In the genomic region with DNA sequence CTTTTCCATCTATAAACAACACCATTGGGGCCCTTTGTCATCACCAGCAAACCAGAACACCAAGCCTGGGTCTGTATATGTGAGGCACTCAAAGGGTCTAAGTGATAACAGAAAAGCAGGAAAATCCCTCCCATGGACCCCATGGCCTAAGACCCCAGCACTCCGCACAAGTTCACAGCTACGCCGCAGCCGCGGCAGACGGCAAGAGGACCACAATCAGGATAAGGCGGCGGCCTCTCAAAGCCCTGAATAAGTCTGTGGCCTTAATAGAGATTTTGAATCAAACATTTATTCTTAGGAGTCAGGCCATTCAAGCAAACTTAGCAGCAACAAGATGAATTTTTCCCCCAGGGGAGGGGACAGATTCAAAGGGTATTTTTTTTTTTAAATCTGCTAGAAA, we compare ENCODE assay signal across 1 cellular context.
TF ChIP-seq lines count a peak whose summit lies in the region.

No MANE protein-coding gene starts in this region.

TF ChIP-seq in GM23338, 12 proteins besides CTCF, POLR2A, EP300 and RAD21 (continued from another document):
- TF ChIP-seq, protein P1, sequence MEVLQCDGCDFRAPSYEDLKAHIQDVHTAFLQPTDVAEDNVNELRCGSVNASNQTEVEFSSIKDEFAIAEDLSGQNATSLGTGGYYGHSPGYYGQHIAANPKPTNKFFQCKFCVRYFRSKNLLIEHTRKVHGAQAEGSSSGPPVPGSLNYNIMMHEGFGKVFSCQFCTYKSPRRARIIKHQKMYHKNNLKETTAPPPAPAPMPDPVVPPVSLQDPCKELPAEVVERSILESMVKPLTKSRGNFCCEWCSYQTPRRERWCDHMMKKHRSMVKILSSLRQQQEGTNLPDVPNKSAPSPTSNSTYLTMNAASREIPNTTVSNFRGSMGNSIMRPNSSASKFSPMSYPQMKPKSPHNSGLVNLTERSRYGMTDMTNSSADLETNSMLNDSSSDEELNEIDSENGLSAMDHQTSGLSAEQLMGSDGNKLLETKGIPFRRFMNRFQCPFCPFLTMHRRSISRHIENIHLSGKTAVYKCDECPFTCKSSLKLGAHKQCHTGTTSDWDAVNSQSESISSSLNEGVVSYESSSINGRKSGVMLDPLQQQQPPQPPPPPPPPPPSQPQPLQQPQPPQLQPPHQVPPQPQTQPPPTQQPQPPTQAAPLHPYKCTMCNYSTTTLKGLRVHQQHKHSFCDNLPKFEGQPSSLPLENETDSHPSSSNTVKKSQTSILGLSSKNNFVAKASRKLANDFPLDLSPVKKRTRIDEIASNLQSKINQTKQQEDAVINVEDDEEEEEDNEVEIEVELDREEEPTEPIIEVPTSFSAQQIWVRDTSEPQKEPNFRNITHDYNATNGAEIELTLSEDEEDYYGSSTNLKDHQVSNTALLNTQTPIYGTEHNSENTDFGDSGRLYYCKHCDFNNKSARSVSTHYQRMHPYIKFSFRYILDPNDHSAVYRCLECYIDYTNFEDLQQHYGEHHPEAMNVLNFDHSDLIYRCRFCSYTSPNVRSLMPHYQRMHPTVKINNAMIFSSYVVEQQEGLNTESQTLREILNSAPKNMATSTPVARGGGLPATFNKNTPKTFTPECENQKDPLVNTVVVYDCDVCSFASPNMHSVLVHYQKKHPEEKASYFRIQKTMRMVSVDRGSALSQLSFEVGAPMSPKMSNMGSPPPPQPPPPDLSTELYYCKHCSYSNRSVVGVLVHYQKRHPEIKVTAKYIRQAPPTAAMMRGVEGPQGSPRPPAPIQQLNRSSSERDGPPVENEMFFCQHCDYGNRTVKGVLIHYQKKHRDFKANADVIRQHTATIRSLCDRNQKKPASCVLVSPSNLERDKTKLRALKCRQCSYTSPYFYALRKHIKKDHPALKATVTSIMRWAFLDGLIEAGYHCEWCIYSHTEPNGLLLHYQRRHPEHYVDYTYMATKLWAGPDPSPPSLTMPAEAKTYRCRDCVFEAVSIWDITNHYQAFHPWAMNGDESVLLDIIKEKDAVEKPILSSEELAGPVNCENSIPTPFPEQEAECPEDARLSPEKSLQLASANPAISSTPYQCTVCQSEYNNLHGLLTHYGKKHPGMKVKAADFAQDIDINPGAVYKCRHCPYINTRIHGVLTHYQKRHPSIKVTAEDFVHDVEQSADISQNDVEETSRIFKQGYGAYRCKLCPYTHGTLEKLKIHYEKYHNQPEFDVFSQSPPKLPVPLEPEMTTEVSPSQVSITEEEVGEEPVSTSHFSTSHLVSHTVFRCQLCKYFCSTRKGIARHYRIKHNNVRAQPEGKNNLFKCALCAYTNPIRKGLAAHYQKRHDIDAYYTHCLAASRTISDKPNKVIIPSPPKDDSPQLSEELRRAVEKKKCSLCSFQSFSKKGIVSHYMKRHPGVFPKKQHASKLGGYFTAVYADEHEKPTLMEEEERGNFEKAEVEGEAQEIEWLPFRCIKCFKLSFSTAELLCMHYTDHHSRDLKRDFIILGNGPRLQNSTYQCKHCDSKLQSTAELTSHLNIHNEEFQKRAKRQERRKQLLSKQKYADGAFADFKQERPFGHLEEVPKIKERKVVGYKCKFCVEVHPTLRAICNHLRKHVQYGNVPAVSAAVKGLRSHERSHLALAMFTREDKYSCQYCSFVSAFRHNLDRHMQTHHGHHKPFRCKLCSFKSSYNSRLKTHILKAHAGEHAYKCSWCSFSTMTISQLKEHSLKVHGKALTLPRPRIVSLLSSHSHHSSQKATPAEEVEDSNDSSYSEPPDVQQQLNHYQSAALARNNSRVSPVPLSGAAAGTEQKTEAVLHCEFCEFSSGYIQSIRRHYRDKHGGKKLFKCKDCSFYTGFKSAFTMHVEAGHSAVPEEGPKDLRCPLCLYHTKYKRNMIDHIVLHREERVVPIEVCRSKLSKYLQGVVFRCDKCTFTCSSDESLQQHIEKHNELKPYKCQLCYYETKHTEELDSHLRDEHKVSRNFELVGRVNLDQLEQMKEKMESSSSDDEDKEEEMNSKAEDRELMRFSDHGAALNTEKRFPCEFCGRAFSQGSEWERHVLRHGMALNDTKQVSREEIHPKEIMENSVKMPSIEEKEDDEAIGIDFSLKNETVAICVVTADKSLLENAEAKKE (CRISPR knock-in tag; IDR thresholded peaks at IDR 0.05) = no peak
- TF ChIP-seq ZNF114 (CRISPR knock-in tag; IDR thresholded peaks at IDR 0.05) (no peak), EZH2phosphoT487 (IDR thresholded peaks at IDR 0.05; ENCODE audit: unreplicated experiment) (no peak), JUNB (IDR thresholded peaks at IDR 0.05; ENCODE audit: unreplicated experiment) (no peak), ZNF331 (CRISPR knock-in tag; IDR thresholded peaks at IDR 0.05; ENCODE audit: low read depth) (no peak), POLR2AphosphoS5 (IDR thresholded peaks at IDR 0.05; ENCODE audit: low read depth) (no peak), EZH2 (IDR thresholded peaks at IDR 0.05; ENCODE audit: low read depth, unreplicated experiment) (no peak), CREB1 (CRISPR knock-in tag; IDR thresholded peaks at IDR 0.05; ENCODE audit: low read depth) (no peak)
- TF ChIP-seq, protein P2, sequence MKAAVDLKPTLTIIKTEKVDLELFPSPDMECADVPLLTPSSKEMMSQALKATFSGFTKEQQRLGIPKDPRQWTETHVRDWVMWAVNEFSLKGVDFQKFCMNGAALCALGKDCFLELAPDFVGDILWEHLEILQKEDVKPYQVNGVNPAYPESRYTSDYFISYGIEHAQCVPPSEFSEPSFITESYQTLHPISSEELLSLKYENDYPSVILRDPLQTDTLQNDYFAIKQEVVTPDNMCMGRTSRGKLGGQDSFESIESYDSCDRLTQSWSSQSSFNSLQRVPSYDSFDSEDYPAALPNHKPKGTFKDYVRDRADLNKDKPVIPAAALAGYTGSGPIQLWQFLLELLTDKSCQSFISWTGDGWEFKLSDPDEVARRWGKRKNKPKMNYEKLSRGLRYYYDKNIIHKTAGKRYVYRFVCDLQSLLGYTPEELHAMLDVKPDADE (IDR thresholded peaks at IDR 0.05) = no peak
- TF ChIP-seq, protein P3, sequence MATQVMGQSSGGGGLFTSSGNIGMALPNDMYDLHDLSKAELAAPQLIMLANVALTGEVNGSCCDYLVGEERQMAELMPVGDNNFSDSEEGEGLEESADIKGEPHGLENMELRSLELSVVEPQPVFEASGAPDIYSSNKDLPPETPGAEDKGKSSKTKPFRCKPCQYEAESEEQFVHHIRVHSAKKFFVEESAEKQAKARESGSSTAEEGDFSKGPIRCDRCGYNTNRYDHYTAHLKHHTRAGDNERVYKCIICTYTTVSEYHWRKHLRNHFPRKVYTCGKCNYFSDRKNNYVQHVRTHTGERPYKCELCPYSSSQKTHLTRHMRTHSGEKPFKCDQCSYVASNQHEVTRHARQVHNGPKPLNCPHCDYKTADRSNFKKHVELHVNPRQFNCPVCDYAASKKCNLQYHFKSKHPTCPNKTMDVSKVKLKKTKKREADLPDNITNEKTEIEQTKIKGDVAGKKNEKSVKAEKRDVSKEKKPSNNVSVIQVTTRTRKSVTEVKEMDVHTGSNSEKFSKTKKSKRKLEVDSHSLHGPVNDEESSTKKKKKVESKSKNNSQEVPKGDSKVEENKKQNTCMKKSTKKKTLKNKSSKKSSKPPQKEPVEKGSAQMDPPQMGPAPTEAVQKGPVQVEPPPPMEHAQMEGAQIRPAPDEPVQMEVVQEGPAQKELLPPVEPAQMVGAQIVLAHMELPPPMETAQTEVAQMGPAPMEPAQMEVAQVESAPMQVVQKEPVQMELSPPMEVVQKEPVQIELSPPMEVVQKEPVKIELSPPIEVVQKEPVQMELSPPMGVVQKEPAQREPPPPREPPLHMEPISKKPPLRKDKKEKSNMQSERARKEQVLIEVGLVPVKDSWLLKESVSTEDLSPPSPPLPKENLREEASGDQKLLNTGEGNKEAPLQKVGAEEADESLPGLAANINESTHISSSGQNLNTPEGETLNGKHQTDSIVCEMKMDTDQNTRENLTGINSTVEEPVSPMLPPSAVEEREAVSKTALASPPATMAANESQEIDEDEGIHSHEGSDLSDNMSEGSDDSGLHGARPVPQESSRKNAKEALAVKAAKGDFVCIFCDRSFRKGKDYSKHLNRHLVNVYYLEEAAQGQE (IDR thresholded peaks at IDR 0.05; ENCODE audit: unreplicated experiment) = no peak
